In genomic region chr22:49971232-49972162, GRCh38 we compare ENCODE assay signal across 1 cellular context.
TF ChIP-seq lines count a peak whose summit lies in the region.

No MANE protein-coding gene starts in this region.

TF ChIP-seq in HepG2, 621 proteins besides CTCF, POLR2A, EP300 and RAD21 (continues in another document):
- TF ChIP-seq ATF3 (CRISPR knock-in tag; IDR thresholded peaks at IDR 0.05) (no peak), CREM (IDR thresholded peaks at IDR 0.05) (no peak), CREM (CRISPR knock-in tag; IDR thresholded peaks at IDR 0.05) (no peak), ZNF354B (CRISPR knock-in tag; IDR thresholded peaks at IDR 0.05) (no peak), ZMYM3 (CRISPR knock-in tag; IDR thresholded peaks at IDR 0.05) (no peak), PHF21A (CRISPR knock-in tag; IDR thresholded peaks at IDR 0.05) (peak; percentile 38; the same call in 1 of the 2 replicates), PAF1 (CRISPR knock-in tag; IDR thresholded peaks at IDR 0.05) (no peak), HNRNPUL1 (IDR thresholded peaks at IDR 0.05; ENCODE audit: low read depth, low read length) (no peak), SKIL (CRISPR knock-in tag; IDR thresholded peaks at IDR 0.05; ENCODE audit: borderline replicate concordance) (no peak), ZFAT (CRISPR knock-in tag; conservative IDR thresholded peaks at IDR 0.05) (no peak), FOXP4 (CRISPR knock-in tag; IDR thresholded peaks at IDR 0.05) (no peak), ZNF432 (CRISPR knock-in tag; IDR thresholded peaks at IDR 0.05; ENCODE audit: borderline replicate concordance) (no peak), DRAP1 (CRISPR knock-in tag; IDR thresholded peaks at IDR 0.05) (no peak), ZNF501 (CRISPR knock-in tag; IDR thresholded peaks at IDR 0.05) (no peak), ZNF567 (CRISPR knock-in tag; IDR thresholded peaks at IDR 0.05; ENCODE audit: borderline replicate concordance) (0 out of 2 replicates have a peak, but pooled peaks have one; percentile 75), ZNF383 (CRISPR knock-in tag; IDR thresholded peaks at IDR 0.05; ENCODE audit: borderline replicate concordance) (no peak), ZNF12 (CRISPR knock-in tag; IDR thresholded peaks at IDR 0.05) (no peak), ZBTB42 (CRISPR knock-in tag; IDR thresholded peaks at IDR 0.05) (no peak), PITX1 (CRISPR knock-in tag; IDR thresholded peaks at IDR 0.05) (peak; percentile 16; the same call in 1 of the 2 replicates), ZNF101 (CRISPR knock-in tag; IDR thresholded peaks at IDR 0.05; ENCODE audit: borderline replicate concordance, low read depth) (no peak), ZNF780A (CRISPR knock-in tag; IDR thresholded peaks at IDR 0.05) (no peak), GTF3A (CRISPR knock-in tag; conservative IDR thresholded peaks at IDR 0.05) (no peak), ZNF781 (CRISPR knock-in tag; IDR thresholded peaks at IDR 0.05; ENCODE audit: borderline replicate concordance, not compliant biosample characterization) (no peak), RNF2 (conservative IDR thresholded peaks at IDR 0.05; ENCODE audit: low read depth) (peak; percentile 64; the same call in 1 of the 2 replicates), ERF (CRISPR knock-in tag; IDR thresholded peaks at IDR 0.05) (no peak), AGO2 (optimal IDR thresholded peaks at IDR 0.05; ENCODE audit: low read depth, low read length) (peak; percentile 71), MTF2 (CRISPR knock-in tag; IDR thresholded peaks at IDR 0.05; ENCODE audit: borderline replicate concordance) (no peak), ZNF703 (CRISPR knock-in tag; IDR thresholded peaks at IDR 0.05; ENCODE audit: borderline replicate concordance) (no peak), ZNF205 (CRISPR knock-in tag; IDR thresholded peaks at IDR 0.05) (no peak), NR0B2 (CRISPR knock-in tag; IDR thresholded peaks at IDR 0.05) (no peak), GABPA (IDR thresholded peaks at IDR 0.05; ENCODE audit: low read depth, low read length) (no peak), GABPA (CRISPR knock-in tag; IDR thresholded peaks at IDR 0.05; ENCODE audit: low read depth) (no peak), ZNF512B (CRISPR knock-in tag; IDR thresholded peaks at IDR 0.05; ENCODE audit: borderline replicate concordance) (no peak), ZNF276 (CRISPR knock-in tag; IDR thresholded peaks at IDR 0.05; ENCODE audit: low read depth) (0 out of 2 replicates have a peak, but pooled peaks have one; percentile 3), PLSCR1 (CRISPR knock-in tag; IDR thresholded peaks at IDR 0.05; ENCODE audit: borderline replicate concordance) (no peak), NFKB2 (CRISPR knock-in tag; IDR thresholded peaks at IDR 0.05; ENCODE audit: borderline replicate concordance) (peak; percentile 21; the same call in 1 of the 2 replicates), REL (CRISPR knock-in tag; conservative IDR thresholded peaks at IDR 0.05) (no peak), MAFF (IDR thresholded peaks at IDR 0.05; ENCODE audit: low read depth, low read length) (no peak), MED13 (CRISPR knock-in tag; IDR thresholded peaks at IDR 0.05) (no peak), TCF7 (IDR thresholded peaks at IDR 0.05; ENCODE audit: low read depth) (no peak), ZFX (CRISPR knock-in tag; IDR thresholded peaks at IDR 0.05; ENCODE audit: low read depth) (peak; percentile 43), ZBTB7A (CRISPR knock-in tag; IDR thresholded peaks at IDR 0.05) (peak; percentile 39; the same call in 1 of the 2 replicates), ZNF850 (CRISPR knock-in tag; conservative IDR thresholded peaks at IDR 0.05) (no peak), ZNF160 (CRISPR knock-in tag; IDR thresholded peaks at IDR 0.05) (no peak), NFE2L2 (IDR thresholded peaks at IDR 0.05; ENCODE audit: low read length) (no peak), MTA3 (CRISPR knock-in tag; IDR thresholded peaks at IDR 0.05) (no peak), AGO1 (IDR thresholded peaks at IDR 0.05; ENCODE audit: low read depth, low read length, poor library complexity, severe bottlenecking) (peak; percentile 63), ZBED4 (CRISPR knock-in tag; IDR thresholded peaks at IDR 0.05; ENCODE audit: borderline replicate concordance) (no peak), BATF2 (CRISPR knock-in tag; IDR thresholded peaks at IDR 0.05) (no peak), ZNF143 (CRISPR knock-in tag; IDR thresholded peaks at IDR 0.05) (no peak), ARNT2 (CRISPR knock-in tag; IDR thresholded peaks at IDR 0.05; ENCODE audit: low read depth) (no peak; the same call in 1 of the 2 replicates), ZSCAN31 (CRISPR knock-in tag; IDR thresholded peaks at IDR 0.05; ENCODE audit: low read depth) (0 out of 2 replicates have a peak, but pooled peaks have one; percentile 39), MXD1 (CRISPR knock-in tag; IDR thresholded peaks at IDR 0.05) (no peak; the same call in 1 of the 2 replicates), RXRB (CRISPR knock-in tag; IDR thresholded peaks at IDR 0.05; ENCODE audit: borderline replicate concordance) (no peak), POGZ (CRISPR knock-in tag; IDR thresholded peaks at IDR 0.05) (no peak), ZNF841 (CRISPR knock-in tag; IDR thresholded peaks at IDR 0.05; ENCODE audit: borderline replicate concordance) (no peak), HNRNPK (IDR thresholded peaks at IDR 0.05; ENCODE audit: low read depth, low read length, poor library complexity, severe bottlenecking) (peak; percentile 66), ZNF33A (CRISPR knock-in tag; IDR thresholded peaks at IDR 0.05; ENCODE audit: borderline replicate concordance) (no peak)
